ENCODE assay signal across 7 cellular contexts in genomic region chr19:19105365-19106060, GRCh38. TPM values are rescaled to one million over a fixed set of nuclear protein-coding genes. Genes with fewer than 3 reads are reported as not detected.
DNase-seq lines count a peak whose midpoint lies in the region; ATAC-seq and TF ChIP-seq lines count a peak whose summit lies in the region.

No MANE protein-coding gene starts in this region.

- H3K4me3 ChIP-seq in HEK293 (ENCODE audit: low read depth, low read length) (no peak overlapping the region), hepatocyte (no peak overlapping the region), suprapubic skin (peak overlapping the region; percentile 34)

- H3K27ac Mint-ChIP-seq in activated B cell treated with CpG ODN at 0.5 μM for 24 hours, result peak overlapping the region; percentile 35
- peak overlapping the region in 1 of 10 donors; percentile 72 for H3K27ac Mint-ChIP-seq in naive thymus-derived CD8-positive, alpha-beta T cell

- no peak overlapping the region for H3K27ac ChIP-seq in HEK293 (ENCODE audit: extremely low read depth, low read depth, low read length)
- peak overlapping the region; percentile 87 for H3K27ac ChIP-seq in hepatocyte
- no peak overlapping the region for H3K27ac ChIP-seq in suprapubic skin

- H3K27me3 ChIP-seq in hepatocyte (no peaks in the 10 kb centered on the region), suprapubic skin (no peaks in the 10 kb centered on the region)

- WGBS in hepatocyte (ENCODE audit: low lambda C conversion rate, missing lambda C conversion rate), result 4% methylated on average over 23 of the region's 36 CpGs
- 23% methylated on average over 16 of the region's 36 CpGs for WGBS in suprapubic skin

- H3K4me1 Mint-ChIP-seq in activated B cell treated with CpG ODN at 0.5 μM for 24 hours, result peaks cover 18% of the 10 kb centered on the region
- peaks cover 0 to 5% (median 1%) of the 10 kb centered on the region in 4 donors for H3K4me1 Mint-ChIP-seq in naive thymus-derived CD8-positive, alpha-beta T cell

- H3K4me1 ChIP-seq in HEK293 (ENCODE audit: control insufficient read depth, insufficient read depth, low read length), result no peaks in the 10 kb centered on the region
- H3K4me1 ChIP-seq in hepatocyte (ENCODE audit: insufficient read depth), result peaks cover 6% of the 10 kb centered on the region
- H3K4me1 ChIP-seq in suprapubic skin, result peaks cover 17% of the 10 kb centered on the region

- TF ChIP-seq POLR2A in suprapubic skin (IDR thresholded peaks at IDR 0.05), result no peak

- no peak for DNase-seq in activated B cell treated with CpG ODN at 0.5 μM for 24 hours
- peak; percentile 92 for DNase-seq in hepatocyte (ENCODE audit: low spot score)
- no peak for DNase-seq in suprapubic skin (ENCODE audit: low spot score in 2 of 2)
- no peak for DNase-seq in activated T-cell treated with anti-CD3 and anti-CD28 coated beads, Interleukin-2, amount 50 U/mL, for 1 hour
- no peak for DNase-seq in naive thymus-derived CD8-positive, alpha-beta T cell

- peak overlapping the region; percentile 76 for H3K4me2 ChIP-seq in hepatocyte

- H3K36me3 Mint-ChIP-seq in activated B cell treated with CpG ODN at 0.5 μM for 24 hours (ENCODE audit: low read depth), result peaks cover 34% of the 10 kb centered on the region
- H3K36me3 Mint-ChIP-seq in naive thymus-derived CD8-positive, alpha-beta T cell, result peaks cover 0 to 38% (median 2%) of the 10 kb centered on the region in 3 donors

- H3K36me3 ChIP-seq in HEK293 (ENCODE audit: control insufficient read depth in 2 of 2, insufficient read depth in 1 of 2, low read length in 2 of 2) (peaks cover 0 to 9% of the 10 kb centered on the region in 2 experiments; a peak in 1 of 3 replicates), hepatocyte (replicated peaks; ENCODE audit: insufficient read depth, low read depth) (no peaks in the 10 kb centered on the region), suprapubic skin (peaks cover 9% of the 10 kb centered on the region)

- H3K4me3 Mint-ChIP-seq in activated B cell treated with CpG ODN at 0.5 μM for 24 hours, result peak overlapping the region; percentile 78
- no peak overlapping the region for H3K4me3 Mint-ChIP-seq in naive thymus-derived CD8-positive, alpha-beta T cell

- POLR2A ChIA-PET in HEK293 (lab: Yijun Ruan, JAX) (no interaction called here), activated B cell treated with CpG ODN at 0.5 μM for 24 hours (lab: Charles Lee) (interaction anchor here (0.8 to 1.0 kb wide), 2 partner anchors 40 to 404 kb away, joined by 3 to 4 read pairs; no protein-coding TSS in a partner anchor)
- POLR2A ChIA-PET in naive thymus-derived CD8-positive, alpha-beta T cell (lab: Charles Lee), result no interaction called here

- TF ChIP-seq EP300 in suprapubic skin (IDR thresholded peaks at IDR 0.05), result no peak

- CTCF ChIA-PET in HEK293 (lab: Yijun Ruan, JAX), result no interaction called here
- CTCF ChIA-PET in activated B cell treated with CpG ODN at 0.5 μM for 24 hours (lab: Charles Lee), result no interaction called here

- H3K79me2 ChIP-seq in hepatocyte, result no peaks in the 10 kb centered on the region

- H3K9me3 ChIP-seq in HEK293 (ENCODE audit: control insufficient read depth, insufficient read depth, low read depth, low read length) (no peaks in the 10 kb centered on the region), hepatocyte (ENCODE audit: low read depth) (no peaks in the 10 kb centered on the region), suprapubic skin (no peaks in the 10 kb centered on the region)

- no peaks in the 10 kb centered on the region for H4K20me1 ChIP-seq in hepatocyte (ENCODE audit: insufficient read depth, poor library complexity, severe bottlenecking)

- no peaks in the 10 kb centered on the region for H3K9me2 ChIP-seq in hepatocyte (replicated peaks; ENCODE audit: insufficient read depth)

- intact Hi-C loops in activated B cell treated with CpG ODN at 0.5 μM for 24 hours (cut with micrococcal nuclease), result no loop called here

- peak overlapping the region; percentile 79 for H2AFZ ChIP-seq in hepatocyte

- H3K27me3 Mint-ChIP-seq in activated B cell treated with CpG ODN at 0.5 μM for 24 hours, result no peaks in the 10 kb centered on the region
- H3K27me3 Mint-ChIP-seq in naive thymus-derived CD8-positive, alpha-beta T cell, result no peaks in the 10 kb centered on the region

- ATAC-seq in activated B cell treated with CpG ODN at 0.5 μM for 24 hours (ENCODE audit: low read depth), result peak; percentile 72
- no peak for ATAC-seq in HG03571 (IDR thresholded peaks at IDR 0.05; ENCODE audit: unreplicated experiment)
- no peak for ATAC-seq in naive thymus-derived CD8-positive, alpha-beta T cell

- H3K9me3 Mint-ChIP-seq in activated B cell treated with CpG ODN at 0.5 μM for 24 hours, result no peaks in the 10 kb centered on the region
- H3K9me3 Mint-ChIP-seq in naive thymus-derived CD8-positive, alpha-beta T cell, result no peaks in the 10 kb centered on the region

- no peak for TF ChIP-seq CTCF in HEK293 (tag by site-specific recombination; IDR thresholded peaks at IDR 0.05)
- no peak for TF ChIP-seq CTCF in activated B cell treated with CpG ODN at 0.5 μM for 24 hours (IDR thresholded peaks at IDR 0.05)
- no peak for TF ChIP-seq CTCF in hepatocyte (IDR thresholded peaks at IDR 0.05; ENCODE audit: poor library complexity)
- TF ChIP-seq CTCF in suprapubic skin (IDR thresholded peaks at IDR 0.05), result no peak

TF ChIP-seq in HEK293, 187 proteins besides CTCF, POLR2A, EP300 and RAD21:
- peak; percentile 33; the same call in 1 of the 2 replicates for TF ChIP-seq EGR2 (tag by site-specific recombination; IDR thresholded peaks at IDR 0.05; ENCODE audit: low read depth)
- no peak for TF ChIP-seq ZNF335 (tag by site-specific recombination; conservative IDR thresholded peaks at IDR 0.05)
- peak; percentile 51; the same call in 1 of the 2 replicates for TF ChIP-seq SP3 (tag by site-specific recombination; IDR thresholded peaks at IDR 0.05)
- TF ChIP-seq ZNF654 (tag by site-specific recombination; IDR thresholded peaks at IDR 0.05; ENCODE audit: low read depth), result no peak
- peak; percentile 38; the same call in 1 of the 2 replicates for TF ChIP-seq ZFHX2 (tag by site-specific recombination; conservative IDR thresholded peaks at IDR 0.05)
- TF ChIP-seq SP2 (tag by site-specific recombination; IDR thresholded peaks at IDR 0.05), result peak; percentile 42
- TF ChIP-seq ZNF501 (tag by site-specific recombination; IDR thresholded peaks at IDR 0.05), result no peak
- TF ChIP-seq GLIS1 (tag by site-specific recombination; IDR thresholded peaks at IDR 0.05), result peak; percentile 49
- TF ChIP-seq ZSCAN30 (tag by site-specific recombination; IDR thresholded peaks at IDR 0.05), result no peak
- 0 out of 2 replicates have a peak, but pooled peaks have one; percentile 14 for TF ChIP-seq KLF1 (tag by site-specific recombination; IDR thresholded peaks at IDR 0.05)
- TF ChIP-seq ZNF76 (tag by site-specific recombination; IDR thresholded peaks at IDR 0.05; ENCODE audit: borderline replicate concordance, low read depth), result no peak
- no peak for TF ChIP-seq SP7 (tag by site-specific recombination; IDR thresholded peaks at IDR 0.05)

RNA-seq across cellular contexts. Expression of gene TMEM161A, which starts 32.8 kb away (rescaled TPM):
- total RNA-seq in activated B cell treated with CpG ODN at 0.5 μM for 24 hours (20.8 and 22.6 TPM in 2 replicates), hepatocyte (19.6 and 22.1 TPM in 2 replicates), suprapubic skin (10 to 100 TPM; 23.4 to 31.8 (median 27.9) TPM)
- polyA plus RNA-seq in hepatocyte, result 48.5 and 51.3 TPM in 2 replicates
- 10 to 100 TPM; 28.3 to 31.3 TPM for total RNA-seq in naive thymus-derived CD8-positive, alpha-beta T cell
- 10 to 100 TPM; 20.1 to 21.8 (median 21.1) TPM for polyA plus RNA-seq in naive thymus-derived CD8-positive, alpha-beta T cell

RNA-seq across cellular contexts. Expression of gene SLC25A42, which starts 41.7 kb away (rescaled TPM):
- total RNA-seq in activated B cell treated with CpG ODN at 0.5 μM for 24 hours (14.2 and 17.5 TPM in 2 replicates), hepatocyte (11.5 and 13.8 TPM in 2 replicates), suprapubic skin (10 to 100 TPM in 3 of 4 donors, 1 to 10 TPM in 1; 4.9 to 14.6 (median 10.6) TPM)
- polyA plus RNA-seq in hepatocyte, result 21.3 and 23.2 TPM in 2 replicates
- 10 to 100 TPM; 32.0 to 33.6 TPM for total RNA-seq in naive thymus-derived CD8-positive, alpha-beta T cell
- polyA plus RNA-seq in naive thymus-derived CD8-positive, alpha-beta T cell, result 10 to 100 TPM in 1 of 3 donors, 1 to 10 TPM in 2; 6.2 to 14.5 (median 8.4) TPM
